In the genomic region with DNA sequence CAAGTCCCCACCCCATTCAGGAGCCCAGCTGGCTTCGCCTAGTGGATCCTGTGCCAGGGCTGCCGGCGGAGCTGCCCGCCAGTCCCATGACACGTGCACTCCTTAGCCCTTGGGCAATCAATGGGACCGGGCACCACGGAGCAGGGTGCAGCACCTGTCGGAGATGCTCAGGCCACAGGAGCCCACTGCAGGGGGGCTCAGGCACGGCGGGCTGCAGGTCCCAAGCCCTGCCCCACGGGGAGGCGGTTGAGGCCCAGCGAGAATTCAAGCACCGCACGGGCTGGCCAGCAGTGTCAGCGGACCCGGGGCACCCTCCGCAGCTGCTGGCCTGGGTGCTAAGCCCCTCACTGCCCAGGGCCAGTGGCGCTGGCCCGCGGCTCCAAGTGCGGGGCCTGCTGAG, we compare ENCODE assay signal across 32 cellular contexts.
"Had no signal": no experiment of that assay in that cellular context is flagged by ENCODE, and none has a peak within 500 bp of the region (broad histone marks: within the 10 kb centered on the region; RNA-seq: fewer than 3 reads in every experiment).

No MANE protein-coding gene starts in this region.

- H3K9me3 ChIP-seq: adrenal gland, ascending aorta, colonic mucosa, gastrocnemius medialis had no signal

- H3K27me3 Mint-ChIP-seq: activated B cell treated with CpG ODN at 0.5 μM for 24 hours; activated CD4-positive, alpha-beta memory T cell treated with anti-CD3 and anti-CD28 coated beads, Interleukin-2, amount 10 ng/mL, durations not matched to agents 7 days and 5 days; activated naive CD4-positive, alpha-beta T cell treated with anti-CD3 and anti-CD28 coated beads, Interleukin-2, amount 50 U/mL, for 24 hours; activated naive CD8-positive, alpha-beta T cell treated with anti-CD3 and anti-CD28 coated beads for 36 hours; activated naive CD8-positive, alpha-beta T cell treated with anti-CD3 and anti-CD28 coated beads, Interleukin-2, amount 50 U/mL, for 24 hours; activated T-cell treated with anti-CD3 and anti-CD28 coated beads, Interleukin-2, amount 50 U/mL, for 24 hours; T-helper 17 cell had no signal

- H3K36me3 Mint-ChIP-seq: activated naive CD4-positive, alpha-beta T cell treated with anti-CD3 and anti-CD28 coated beads, Interleukin-2, amount 50 U/mL, for 24 hours; activated naive CD8-positive, alpha-beta T cell treated with anti-CD3 and anti-CD28 coated beads for 36 hours; brain had no signal

- H3K4me3 Mint-ChIP-seq: activated B cell treated with CpG ODN at 0.5 μM for 24 hours; activated CD4-positive, alpha-beta memory T cell treated with anti-CD3 and anti-CD28 coated beads, Interleukin-2, amount 10 ng/mL, durations not matched to agents 7 days and 5 days; activated naive CD4-positive, alpha-beta T cell treated with anti-CD3 and anti-CD28 coated beads for 36 hours; activated naive CD4-positive, alpha-beta T cell treated with anti-CD3 and anti-CD28 coated beads, Interleukin-2, amount 50 U/mL, for 24 hours; activated naive CD8-positive, alpha-beta T cell treated with anti-CD3 and anti-CD28 coated beads for 36 hours; activated naive CD8-positive, alpha-beta T cell treated with anti-CD3 and anti-CD28 coated beads, Interleukin-2, amount 50 U/mL, for 24 hours; activated T-cell treated with anti-CD3 and anti-CD28 coated beads, Interleukin-2, amount 50 U/mL, for 24 hours; activated T-cell treated with anti-CD3 and anti-CD28 coated beads, Interleukin-2, amount 50 U/mL, for 72 hours; brain; T-helper 17 cell; T-helper 2 cell treated with Interferon-gamma antibody and Interleukin-4, amounts not matched to agents 5 μg/mL and 100 μg/mL, for 36 hours had no signal

- H3K36me3 ChIP-seq: adrenal gland, ascending aorta, breast epithelium, cardiac muscle cell, colonic mucosa, gastrocnemius medialis, WERI-Rb-1 had no signal

- ATAC-seq: activated CD4-positive, CD25-positive, alpha-beta regulatory T cell treated with anti-CD3 and anti-CD28 coated beads, Interleukin-2, amount 50 U/mL, for 24 hours; activated naive CD8-positive, alpha-beta T cell treated with anti-CD3 and anti-CD28 coated beads, Interleukin-2, amount 50 U/mL, for 24 hours; activated T-cell treated with anti-CD3 and anti-CD28 coated beads, Interleukin-2, amount 50 U/mL, for 72 hours; esophagus mucosa; gastrocnemius medialis; SK-N-SH treated with all-trans-retinoic acid at 6 μM for 48 hours; T-helper 17 cell had no signal

- DNase-seq: activated B cell treated with CpG ODN at 0.5 μM for 24 hours; activated CD4-positive, alpha-beta memory T cell treated with anti-CD3 and anti-CD28 coated beads, Interleukin-2, amount 10 ng/mL, durations not matched to agents 7 days and 5 days; activated CD4-positive, alpha-beta T cell treated with anti-CD3 and anti-CD28 coated beads for 48 hours; activated CD4-positive, alpha-beta T cell treated with anti-CD3 and anti-CD28 coated beads, Interleukin-2, amount 50 U/mL, for 1 hour; activated CD8-positive, alpha-beta memory T cell treated with anti-CD3 and anti-CD28 coated beads, Interleukin-2, amount 50 U/mL, for 48 hours; activated naive CD4-positive, alpha-beta T cell treated with anti-CD3 and anti-CD28 coated beads for 36 hours; activated naive CD8-positive, alpha-beta T cell treated with anti-CD3 and anti-CD28 coated beads for 36 hours; activated naive CD8-positive, alpha-beta T cell treated with anti-CD3 and anti-CD28 coated beads, Interleukin-2, amount 50 U/mL, for 24 hours; activated T-cell treated with anti-CD3 and anti-CD28 coated beads for 4 hours; activated T-cell treated with anti-CD3 and anti-CD28 coated beads, Interleukin-2, amount 50 U/mL, for 24 hours; activated T-cell treated with anti-CD3 and anti-CD28 coated beads, Interleukin-2, amount 50 U/mL, for 72 hours; adrenal gland; amygdala; central memory CD4-positive, alpha-beta T cell; cerebellar nuclear complex; colonic mucosa; effector CD8-positive, alpha-beta T cell; foreskin fibroblast; gastrocnemius medialis; T-helper 1 cell; T-helper 17 cell; T1000; WERI-Rb-1 had no signal

- H3K27me3 ChIP-seq: adrenal gland, ascending aorta, breast epithelium, cardiac muscle cell, colonic mucosa, gastrocnemius medialis had no signal

- H3K4me3 ChIP-seq: adrenal gland, ascending aorta, breast epithelium, cardiac muscle cell, colonic mucosa, gastrocnemius medialis had no signal

- H3K4me1 ChIP-seq: adrenal gland, ascending aorta, breast epithelium, colonic mucosa, gastrocnemius medialis had no signal

- H3K9me3 Mint-ChIP-seq: activated B cell treated with CpG ODN at 0.5 μM for 24 hours; activated naive CD8-positive, alpha-beta T cell treated with anti-CD3 and anti-CD28 coated beads for 36 hours had no signal

- H3K27ac ChIP-seq: adrenal gland, ascending aorta, breast epithelium, cardiac muscle cell, colonic mucosa, gastrocnemius medialis, WERI-Rb-1 had no signal

- H3K27ac Mint-ChIP-seq: activated B cell treated with CpG ODN at 0.5 μM for 24 hours; activated CD4-positive, alpha-beta memory T cell treated with anti-CD3 and anti-CD28 coated beads, Interleukin-2, amount 10 ng/mL, durations not matched to agents 7 days and 5 days; activated naive CD4-positive, alpha-beta T cell treated with anti-CD3 and anti-CD28 coated beads for 36 hours; activated naive CD4-positive, alpha-beta T cell treated with anti-CD3 and anti-CD28 coated beads, Interleukin-2, amount 50 U/mL, for 24 hours; activated naive CD8-positive, alpha-beta T cell treated with anti-CD3 and anti-CD28 coated beads for 36 hours; activated naive CD8-positive, alpha-beta T cell treated with anti-CD3 and anti-CD28 coated beads, Interleukin-2, amount 50 U/mL, for 24 hours; activated T-cell treated with anti-CD3 and anti-CD28 coated beads, Interleukin-2, amount 50 U/mL, for 24 hours; activated T-cell treated with anti-CD3 and anti-CD28 coated beads, Interleukin-2, amount 50 U/mL, for 72 hours; brain; T-helper 17 cell; T-helper 2 cell treated with Interferon-gamma antibody and Interleukin-4, amounts not matched to agents 5 μg/mL and 100 μg/mL, for 36 hours had no signal

- H3K4me1 Mint-ChIP-seq: activated B cell treated with CpG ODN at 0.5 μM for 24 hours; activated CD4-positive, alpha-beta memory T cell treated with anti-CD3 and anti-CD28 coated beads, Interleukin-2, amount 10 ng/mL, durations not matched to agents 7 days and 5 days; activated naive CD4-positive, alpha-beta T cell treated with anti-CD3 and anti-CD28 coated beads, Interleukin-2, amount 50 U/mL, for 24 hours; activated naive CD8-positive, alpha-beta T cell treated with anti-CD3 and anti-CD28 coated beads for 36 hours; activated naive CD8-positive, alpha-beta T cell treated with anti-CD3 and anti-CD28 coated beads, Interleukin-2, amount 50 U/mL, for 24 hours; T-helper 17 cell had no signal
